Comparison of ENCODE assay signal across 8 cellular contexts in the genomic region with DNA sequence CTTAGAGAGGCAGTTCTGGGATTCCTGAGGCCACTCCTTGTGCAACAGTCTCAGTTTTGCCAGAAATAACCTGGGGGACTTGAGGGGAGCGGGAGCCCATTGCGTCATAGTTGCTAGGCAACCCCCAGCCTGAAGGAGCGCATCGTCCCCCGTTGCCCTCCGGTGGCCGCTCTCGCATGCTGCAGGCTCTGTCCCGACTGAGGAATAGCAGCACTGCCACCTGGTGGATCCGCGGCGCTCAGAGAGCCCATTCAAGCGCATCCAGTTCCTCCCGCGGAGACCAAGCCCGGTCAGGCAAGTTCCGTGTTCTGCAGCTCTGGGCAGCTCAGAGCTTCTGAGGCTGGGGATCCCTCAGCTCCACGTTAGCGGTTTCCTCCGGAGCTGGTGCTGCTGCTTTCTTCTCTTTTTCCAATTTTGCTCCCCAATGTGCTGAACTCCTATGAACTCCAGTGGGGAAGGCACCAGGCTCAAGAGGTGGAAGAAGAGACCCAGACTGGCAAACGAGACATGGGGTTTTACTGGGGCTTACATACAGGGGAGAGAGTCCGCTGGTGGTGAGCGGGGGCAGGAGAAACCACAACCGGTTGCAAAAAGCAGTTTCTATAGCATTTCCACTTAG. TPM values are rescaled to one million over a fixed set of nuclear protein-coding genes. Genes with fewer than 3 reads are reported as not detected.
A peak's percentile ranks its signal among the peaks of the same experiment; 100 is the strongest.
DNase-seq lines count a peak whose midpoint lies in the region; ATAC-seq, FAIRE-seq and TF ChIP-seq lines count a peak whose summit lies in the region.

No MANE protein-coding gene starts in this region.

- H3K9me3 ChIP-seq in A549 (no peaks in the 10 kb centered on the region), right atrium auricular region (no peaks in the 10 kb centered on the region)

- peak overlapping the region; percentile 44; the same call in 2 of the 3 replicates for H3K4me2 ChIP-seq in A549

- DNase-seq in A549 (ENCODE audit: low read depth in 1 of 2, low spot score in 1 of 2) (peak; percentile 85 to 94), NCI-H187 treated with DMSO at 0.1 percent for 48 hours (lab: John Stamatoyannopoulos, UW) (peak; percentile 20), T-helper 1 cell (peak; percentile 71 to 86 (median 77)), amniotic stem cell (lab: John Stamatoyannopoulos, UW) (peak; percentile 95), right atrium auricular region (ENCODE audit: low spot score) (peak; percentile 98), sciatic nerve (ENCODE audit: low spot score) (peak; percentile 99)

- H3K4me3 ChIP-seq in A549, result no peak overlapping the region
- no peak overlapping the region for H3K4me3 ChIP-seq in right atrium auricular region

- intact Hi-C loops in sciatic nerve (cut with DNase I), result loop anchor here (5.0 kb wide), 1 partner anchor 100 kb away; a partner anchor contains a TSS

- TF ChIP-seq CTCF in A549 (IDR thresholded peaks at IDR 0.05), result peak; percentile 97
- TF ChIP-seq CTCF in right atrium auricular region (IDR thresholded peaks at IDR 0.05), result peak; percentile 97 to 98

- ATAC-seq in A549, result peak; percentile 82 to 95
- peak; percentile 98 for ATAC-seq in GM18519 (IDR thresholded peaks at IDR 0.05; ENCODE audit: low FRiP score, unreplicated experiment)
- peak; percentile 99 for ATAC-seq in HG02973 (IDR thresholded peaks at IDR 0.05; ENCODE audit: unreplicated experiment)
- peak; percentile 96 for ATAC-seq in sciatic nerve

- CTCF ChIA-PET in A549 (lab: Yijun Ruan, JAX), result interaction anchor here (0.6 to 6.6 kb wide), 29 partner anchors 10 to 611 kb away, joined by 3 to 68 read pairs (median 5); a partner anchor contains a TSS

- 10% methylated on average over 15 of the region's 24 CpGs for WGBS in A549 (ENCODE audit: missing lambda C conversion rate)

- peak; percentile 94 for FAIRE-seq in A549 (lab: Jason Lieb, UNC)

- H3K27ac ChIP-seq in A549 (no peak overlapping the region), right atrium auricular region (peak overlapping the region; percentile 90 to 98)

- TF ChIP-seq EP300 in A549 (IDR thresholded peaks at IDR 0.05), result no peak

- no peak for TF ChIP-seq POLR2A in A549 (IDR thresholded peaks at IDR 0.05; ENCODE audit: low read length)

- peak; percentile 90 for TF ChIP-seq RAD21 in A549 (conservative IDR thresholded peaks at IDR 0.05 in 1 of 2, IDR thresholded peaks at IDR 0.05 in 1 of 2)

- POLR2A ChIA-PET in A549 (lab: Yijun Ruan, JAX), result no interaction called here

- H3K27me3 ChIP-seq in right atrium auricular region, result no peaks in the 10 kb centered on the region

- peaks cover 23% of the 10 kb centered on the region for H3K36me3 ChIP-seq in right atrium auricular region

- peaks cover 10% of the 10 kb centered on the region; the same call in 2 of the 3 replicates for H3K4me1 ChIP-seq in A549
- peaks cover 0 to 64% of the 10 kb centered on the region in 2 donors for H3K4me1 ChIP-seq in right atrium auricular region

TF ChIP-seq in A549, 52 proteins besides CTCF, POLR2A, EP300 and RAD21 (continues in another document):
- TF ChIP-seq MAZ (IDR thresholded peaks at IDR 0.05; ENCODE audit: borderline replicate concordance, low read depth, low read length) (0 out of 2 replicates have a peak, but pooled peaks have one; percentile 51), TFCP2L1 (CRISPR knock-in tag; IDR thresholded peaks at IDR 0.05) (no peak), KDM1A (IDR thresholded peaks at IDR 0.05; ENCODE audit: low read depth) (no peak), HOXB5 (CRISPR knock-in tag; IDR thresholded peaks at IDR 0.05) (peak; percentile 64; the same call in 1 of the 2 replicates), NPAS2 (CRISPR knock-in tag; IDR thresholded peaks at IDR 0.05; ENCODE audit: borderline replicate concordance) (no peak), MAFK (IDR thresholded peaks at IDR 0.05; ENCODE audit: partially characterized antibody) (no peak), HDAC2 (IDR thresholded peaks at IDR 0.05) (no peak), CHD4 (IDR thresholded peaks at IDR 0.05; ENCODE audit: borderline replicate concordance) (no peak), HOXB13 (CRISPR knock-in tag; IDR thresholded peaks at IDR 0.05; ENCODE audit: low read depth) (no peak), RNF2 (IDR thresholded peaks at IDR 0.05; ENCODE audit: borderline replicate concordance, low read depth) (no peak), BHLHE40 (IDR thresholded peaks at IDR 0.05; ENCODE audit: low read depth, low read length) (no peak), CHD2 (IDR thresholded peaks at IDR 0.05; ENCODE audit: low read length, partially characterized antibody) (peak; percentile 29), ZFP36 (IDR thresholded peaks at IDR 0.05; ENCODE audit: borderline replicate concordance, partially characterized antibody) (no peak), HEYL (CRISPR knock-in tag; IDR thresholded peaks at IDR 0.05) (no peak), POLR2AphosphoS2 (conservative IDR thresholded peaks at IDR 0.05; ENCODE audit: low read length) (no peak), SMC3 (IDR thresholded peaks at IDR 0.05) (peak; percentile 94), ZSCAN20 (CRISPR knock-in tag; IDR thresholded peaks at IDR 0.05) (no peak)
- TF ChIP-seq, protein P1, sequence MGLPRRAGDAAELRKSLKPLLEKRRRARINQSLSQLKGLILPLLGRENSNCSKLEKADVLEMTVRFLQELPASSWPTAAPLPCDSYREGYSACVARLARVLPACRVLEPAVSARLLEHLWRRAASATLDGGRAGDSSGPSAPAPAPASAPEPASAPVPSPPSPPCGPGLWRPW (IDR thresholded peaks at IDR 0.05), result no peak
- TF ChIP-seq, protein P2, sequence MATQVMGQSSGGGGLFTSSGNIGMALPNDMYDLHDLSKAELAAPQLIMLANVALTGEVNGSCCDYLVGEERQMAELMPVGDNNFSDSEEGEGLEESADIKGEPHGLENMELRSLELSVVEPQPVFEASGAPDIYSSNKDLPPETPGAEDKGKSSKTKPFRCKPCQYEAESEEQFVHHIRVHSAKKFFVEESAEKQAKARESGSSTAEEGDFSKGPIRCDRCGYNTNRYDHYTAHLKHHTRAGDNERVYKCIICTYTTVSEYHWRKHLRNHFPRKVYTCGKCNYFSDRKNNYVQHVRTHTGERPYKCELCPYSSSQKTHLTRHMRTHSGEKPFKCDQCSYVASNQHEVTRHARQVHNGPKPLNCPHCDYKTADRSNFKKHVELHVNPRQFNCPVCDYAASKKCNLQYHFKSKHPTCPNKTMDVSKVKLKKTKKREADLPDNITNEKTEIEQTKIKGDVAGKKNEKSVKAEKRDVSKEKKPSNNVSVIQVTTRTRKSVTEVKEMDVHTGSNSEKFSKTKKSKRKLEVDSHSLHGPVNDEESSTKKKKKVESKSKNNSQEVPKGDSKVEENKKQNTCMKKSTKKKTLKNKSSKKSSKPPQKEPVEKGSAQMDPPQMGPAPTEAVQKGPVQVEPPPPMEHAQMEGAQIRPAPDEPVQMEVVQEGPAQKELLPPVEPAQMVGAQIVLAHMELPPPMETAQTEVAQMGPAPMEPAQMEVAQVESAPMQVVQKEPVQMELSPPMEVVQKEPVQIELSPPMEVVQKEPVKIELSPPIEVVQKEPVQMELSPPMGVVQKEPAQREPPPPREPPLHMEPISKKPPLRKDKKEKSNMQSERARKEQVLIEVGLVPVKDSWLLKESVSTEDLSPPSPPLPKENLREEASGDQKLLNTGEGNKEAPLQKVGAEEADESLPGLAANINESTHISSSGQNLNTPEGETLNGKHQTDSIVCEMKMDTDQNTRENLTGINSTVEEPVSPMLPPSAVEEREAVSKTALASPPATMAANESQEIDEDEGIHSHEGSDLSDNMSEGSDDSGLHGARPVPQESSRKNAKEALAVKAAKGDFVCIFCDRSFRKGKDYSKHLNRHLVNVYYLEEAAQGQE (IDR thresholded peaks at IDR 0.05), result no peak
- TF ChIP-seq, protein P3, sequence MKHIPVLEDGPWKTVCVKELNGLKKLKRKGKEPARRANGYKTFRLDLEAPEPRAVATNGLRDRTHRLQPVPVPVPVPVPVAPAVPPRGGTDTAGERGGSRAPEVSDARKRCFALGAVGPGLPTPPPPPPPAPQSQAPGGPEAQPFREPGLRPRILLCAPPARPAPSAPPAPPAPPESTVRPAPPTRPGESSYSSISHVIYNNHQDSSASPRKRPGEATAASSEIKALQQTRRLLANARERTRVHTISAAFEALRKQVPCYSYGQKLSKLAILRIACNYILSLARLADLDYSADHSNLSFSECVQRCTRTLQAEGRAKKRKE (CRISPR knock-in tag; IDR thresholded peaks at IDR 0.05; ENCODE audit: low read depth), result no peak
- TF ChIP-seq, protein P4, sequence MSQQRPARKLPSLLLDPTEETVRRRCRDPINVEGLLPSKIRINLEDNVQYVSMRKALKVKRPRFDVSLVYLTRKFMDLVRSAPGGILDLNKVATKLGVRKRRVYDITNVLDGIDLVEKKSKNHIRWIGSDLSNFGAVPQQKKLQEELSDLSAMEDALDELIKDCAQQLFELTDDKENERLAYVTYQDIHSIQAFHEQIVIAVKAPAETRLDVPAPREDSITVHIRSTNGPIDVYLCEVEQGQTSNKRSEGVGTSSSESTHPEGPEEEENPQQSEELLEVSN (IDR thresholded peaks at IDR 0.05; ENCODE audit: borderline replicate concordance, low read depth), result no peak
- TF ChIP-seq, protein P5, sequence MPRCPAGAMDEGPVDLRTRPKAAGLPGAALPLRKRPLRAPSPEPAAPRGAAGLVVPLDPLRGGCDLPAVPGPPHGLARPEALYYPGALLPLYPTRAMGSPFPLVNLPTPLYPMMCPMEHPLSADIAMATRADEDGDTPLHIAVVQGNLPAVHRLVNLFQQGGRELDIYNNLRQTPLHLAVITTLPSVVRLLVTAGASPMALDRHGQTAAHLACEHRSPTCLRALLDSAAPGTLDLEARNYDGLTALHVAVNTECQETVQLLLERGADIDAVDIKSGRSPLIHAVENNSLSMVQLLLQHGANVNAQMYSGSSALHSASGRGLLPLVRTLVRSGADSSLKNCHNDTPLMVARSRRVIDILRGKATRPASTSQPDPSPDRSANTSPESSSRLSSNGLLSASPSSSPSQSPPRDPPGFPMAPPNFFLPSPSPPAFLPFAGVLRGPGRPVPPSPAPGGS (IDR thresholded peaks at IDR 0.05), result no peak

RNA-seq across cellular contexts. Expression of a gene that starts 15.1 kb away (rescaled TPM):
- polyA plus RNA-seq in A549 (2011; rRNA removed), result 1.4 and 1.7 TPM in 2 replicates
- 2.5 and 3.1 TPM in 2 replicates for polyA plus RNA-seq in A549 (2012; cell fraction: cytosol; rRNA removed)
- polyA plus RNA-seq in A549 (2012; cell fraction: nucleus; rRNA removed), result 14.1 and 15.1 TPM in 2 replicates
- 2.2 to 3.6 TPM (median 3.1 TPM) in 3 replicates for polyA plus RNA-seq in A549 (2017; fragmentation: RNase III; extraction: RNeasy Plus Mini Kit Qiagen cat#74134 plus additional on column Dnase treatment)
- polyA minus RNA-seq in A549 (2011; rRNA and poly(A)+ RNA removed), result 0.91 and 2.2 TPM in 2 replicates
- total RNA-seq in right atrium auricular region, result 100 to 1,000 TPM; 270 to 502 TPM
- total RNA-seq in sciatic nerve, result 6.7 TPM

RNA-seq across cellular contexts. Expression of a gene that starts 44.9 kb away (rescaled TPM):
- polyA plus RNA-seq in A549 (2011; rRNA removed), result 13.3 and 18.4 TPM in 2 replicates
- polyA plus RNA-seq in A549 (2012; cell fraction: cytosol; rRNA removed), result 15.2 and 19.4 TPM in 2 replicates
- polyA plus RNA-seq in A549 (2012; cell fraction: nucleus; rRNA removed), result 110 and 137 TPM in 2 replicates
- 15.4 to 21.2 TPM (median 18.8 TPM) in 3 replicates for polyA plus RNA-seq in A549 (2017; fragmentation: RNase III; extraction: RNeasy Plus Mini Kit Qiagen cat#74134 plus additional on column Dnase treatment)
- 25.5 and 39.6 TPM in 2 replicates for polyA minus RNA-seq in A549 (2011; rRNA and poly(A)+ RNA removed)
- 1 to 10 TPM; 5.5 to 6.6 TPM for total RNA-seq in right atrium auricular region
- total RNA-seq in sciatic nerve, result 58.5 TPM

Comparison
In these comparisons a context has a peak if more than half of its experiments do, and no peak if none do; other contexts are left out.
1. DNase-seq: peak in every context shown above with its lines; median percentile 99 in sciatic nerve; 98 in right atrium auricular region; 95 in amniotic stem cell; 90 in A549; 77 in T-helper 1 cell; 20 in NCI-H187 treated with DMSO at 0.1 percent for 48 hours.
2. H3K27ac ChIP-seq: peak in right atrium auricular region (2 of 2); none in A549 (0 of 2).
3. RNA of a gene that starts 15.1 kb away (total RNA-seq): 270 to 502 TPM in right atrium auricular region; 6.7 TPM in sciatic nerve (single experiment); every median in the first group is over 10 times any median in the second.
4. Peak in every context shown above with its lines, with median percentiles within 50 percentile points of each other: ATAC-seq.